ENCODE assay signal across 20 cellular contexts in the genomic region with DNA sequence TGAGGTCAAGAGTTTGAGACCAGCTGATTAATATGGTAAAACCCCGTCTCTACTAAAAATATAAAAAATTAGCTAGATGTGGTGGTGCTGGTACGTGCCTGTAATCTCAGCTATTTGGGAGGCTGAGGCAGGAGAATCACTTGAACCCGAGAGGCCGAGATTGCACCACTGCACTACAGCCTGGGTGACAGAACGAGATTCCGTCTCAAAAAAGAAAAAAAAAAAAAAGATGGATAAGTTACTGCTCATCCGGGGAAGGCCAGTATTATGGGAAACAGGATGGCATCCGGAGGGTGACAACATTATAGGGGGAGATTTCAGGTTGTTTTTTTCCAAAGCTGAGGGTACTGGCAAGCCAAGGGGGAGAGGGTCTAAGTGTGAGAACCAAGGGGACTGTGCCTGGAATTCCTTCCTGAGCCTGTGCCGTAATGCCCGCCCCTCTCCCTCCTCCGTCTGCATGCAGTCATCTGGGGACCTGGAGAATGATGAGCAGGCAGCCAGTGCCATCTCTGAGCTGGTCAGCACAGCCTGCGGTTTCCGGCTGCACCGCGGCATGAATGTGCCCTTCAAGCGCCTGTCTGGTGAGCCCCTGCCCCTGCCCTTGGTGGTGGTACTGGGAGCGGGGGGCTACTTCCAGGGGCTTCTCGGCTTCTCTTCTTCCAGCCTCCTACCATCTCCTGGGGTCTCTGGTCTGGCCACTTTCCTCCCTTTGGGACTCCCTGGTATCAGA. TPM values are rescaled to one million over a fixed set of nuclear protein-coding genes. Genes with fewer than 3 reads are reported as not detected.
DNase-seq lines count a peak whose midpoint lies in the region; ATAC-seq and TF ChIP-seq lines count a peak whose summit lies in the region.
"Had no signal": no experiment of that assay in that cellular context is flagged by ENCODE, and none has a peak within 500 bp of the region (broad histone marks: within the 10 kb centered on the region; RNA-seq: fewer than 3 reads in every experiment).

No MANE protein-coding gene starts in this region.

- peak overlapping the region; percentile 87 for H3K27ac Mint-ChIP-seq in CD8-positive, alpha-beta T cell
- H3K27ac Mint-ChIP-seq in activated CD8-positive, alpha-beta T cell treated with anti-CD3 and anti-CD28 coated beads for 36 hours: peak overlapping the region; percentile 42

- CTCF ChIA-PET in CD8-positive, alpha-beta T cell (lab: Charles Lee): interaction anchor here (0.6 to 0.7 kb wide), 3 partner anchors 21 to 102 kb away, joined by 3 to 5 read pairs (median 4); no protein-coding TSS in a partner anchor
- CTCF ChIA-PET in activated CD8-positive, alpha-beta T cell treated with anti-CD3 and anti-CD28 coated beads for 36 hours (lab: Charles Lee): interaction anchor here (0.6 kb wide), 1 partner anchor 21 kb away, joined by 4 read pairs; no protein-coding TSS in a partner anchor

- H3K9me3 ChIP-seq in CD8-positive, alpha-beta T cell (ENCODE audit: low read length): no peaks in the 10 kb centered on the region
- no peaks in the 10 kb centered on the region for H3K9me3 ChIP-seq in mucosa of rectum (ENCODE audit: control insufficient read depth in 2 of 2, low read length in 2 of 2)
- H3K9me3 ChIP-seq: adrenal gland, left lung had no signal

- peaks cover 44% of the 10 kb centered on the region for H3K4me1 ChIP-seq in CD8-positive, alpha-beta T cell (ENCODE audit: insufficient read depth, low read length)
- H3K4me1 ChIP-seq in mucosa of rectum (ENCODE audit: control insufficient read depth in 2 of 2, insufficient read depth in 2 of 2, low read length in 2 of 2): peaks cover 61 to 70% of the 10 kb centered on the region in 2 donors

- intact Hi-C loops in CD8-positive, alpha-beta T cell (cut with DNase I, micrococcal nuclease): no loop called here
- intact Hi-C loops in activated CD8-positive, alpha-beta T cell treated with anti-CD3 and anti-CD28 coated beads for 36 hours (cut with micrococcal nuclease): no loop called here

- no peaks in the 10 kb centered on the region for H3K9me3 Mint-ChIP-seq in CD8-positive, alpha-beta T cell
- H3K9me3 Mint-ChIP-seq in activated CD8-positive, alpha-beta T cell treated with anti-CD3 and anti-CD28 coated beads for 36 hours: no peaks in the 10 kb centered on the region
- H3K9me3 Mint-ChIP-seq: H9 had no signal

- H3K27me3 Mint-ChIP-seq in CD8-positive, alpha-beta T cell (ENCODE audit: low read depth): no peaks in the 10 kb centered on the region
- H3K27me3 Mint-ChIP-seq in activated CD8-positive, alpha-beta T cell treated with anti-CD3 and anti-CD28 coated beads for 36 hours: no peaks in the 10 kb centered on the region

- DNase-seq in AG20443 (ENCODE audit: low spot score) (peak; percentile 1), DMS79 (lab: John Stamatoyannopoulos, UW) (no peak), activated gamma-delta T cell treated with Interleukin-2 at 50 U/mL for 16 hours (no peak), DMS 273 treated with DMSO at 0.1 percent for 48 hours (lab: John Stamatoyannopoulos, UW) (no peak)
- no peak for DNase-seq in CD8-positive, alpha-beta T cell
- DNase-seq in activated CD8-positive, alpha-beta T cell treated with anti-CD3 and anti-CD28 coated beads for 36 hours: no peak
- DNase-seq: activated CD4-positive, alpha-beta T cell treated with anti-CD3 and anti-CD28 coated beads for 1 hour; activated CD8-positive, alpha-beta memory T cell treated with anti-CD3 and anti-CD28 coated beads, Interleukin-2, amount 50 U/mL, for 4 hours; adrenal gland; foreskin melanocyte; H9; left lung; NCI-H2029 treated with DMSO at 0.1 percent for 48 hours; NCI-H748 treated with DMSO at 0.1 percent for 48 hours; T-helper 2 cell had no signal

- no peak for ATAC-seq in CD8-positive, alpha-beta T cell
- no peak for ATAC-seq in activated CD8-positive, alpha-beta T cell treated with anti-CD3 and anti-CD28 coated beads for 36 hours
- ATAC-seq in HG02981 (IDR thresholded peaks at IDR 0.05; ENCODE audit: unreplicated experiment): no peak
- ATAC-seq: left lung had no signal

- H3K9ac ChIP-seq in mucosa of rectum (ENCODE audit: low read depth in 1 of 2, low read length in 2 of 2): no peak overlapping the region

- POLR2A ChIA-PET in CD8-positive, alpha-beta T cell (lab: Charles Lee): interaction anchor here (0.6 kb wide), 2 partner anchors 27 to 282 kb away, joined by 4 to 6 read pairs; no protein-coding TSS in a partner anchor
- POLR2A ChIA-PET in activated CD8-positive, alpha-beta T cell treated with anti-CD3 and anti-CD28 coated beads for 36 hours (lab: Charles Lee): interaction anchor here (1.1 kb wide), 1 partner anchor 9 kb away, joined by 3 read pairs; no protein-coding TSS in a partner anchor

- H3K4me3 ChIP-seq in CD8-positive, alpha-beta T cell (ENCODE audit: low read depth, low read length): no peak overlapping the region
- peak overlapping the region in 1 of 2 donors; percentile 13 for H3K4me3 ChIP-seq in mucosa of rectum (ENCODE audit: low read length in 2 of 2)
- H3K4me3 ChIP-seq: adrenal gland, left lung had no signal

- TF ChIP-seq CTCF in CD8-positive, alpha-beta T cell (IDR thresholded peaks at IDR 0.05): no peak
- no peak for TF ChIP-seq CTCF in activated CD8-positive, alpha-beta T cell treated with anti-CD3 and anti-CD28 coated beads for 36 hours (IDR thresholded peaks at IDR 0.05)

- no peak overlapping the region for H3K4me3 Mint-ChIP-seq in CD8-positive, alpha-beta T cell
- no peak overlapping the region for H3K4me3 Mint-ChIP-seq in activated CD8-positive, alpha-beta T cell treated with anti-CD3 and anti-CD28 coated beads for 36 hours

- H3K27ac ChIP-seq in CD8-positive, alpha-beta T cell (ENCODE audit: low read depth, low read length): no peak overlapping the region
- peak overlapping the region; percentile 96 to 97 for H3K27ac ChIP-seq in mucosa of rectum (ENCODE audit: low read depth in 2 of 2, low read length in 2 of 2)
- H3K27ac ChIP-seq: C4-2B had no signal

- H3K27me3 ChIP-seq in CD8-positive, alpha-beta T cell (ENCODE audit: insufficient read depth, low read length): no peaks in the 10 kb centered on the region
- no peaks in the 10 kb centered on the region for H3K27me3 ChIP-seq in mucosa of rectum (ENCODE audit: control insufficient read depth in 2 of 2, insufficient read depth in 2 of 2, low read length in 2 of 2)
- H3K27me3 ChIP-seq: adrenal gland, left lung had no signal

- H3K4me1 Mint-ChIP-seq in CD8-positive, alpha-beta T cell (ENCODE audit: low read depth): peaks cover 66% of the 10 kb centered on the region
- peaks cover 46% of the 10 kb centered on the region for H3K4me1 Mint-ChIP-seq in activated CD8-positive, alpha-beta T cell treated with anti-CD3 and anti-CD28 coated beads for 36 hours (ENCODE audit: low read depth)

- H3K36me3 Mint-ChIP-seq in CD8-positive, alpha-beta T cell: peaks cover 60% of the 10 kb centered on the region
- H3K36me3 Mint-ChIP-seq in activated CD8-positive, alpha-beta T cell treated with anti-CD3 and anti-CD28 coated beads for 36 hours (ENCODE audit: low read depth): peaks cover 39% of the 10 kb centered on the region

- H3K36me3 ChIP-seq in CD8-positive, alpha-beta T cell (ENCODE audit: insufficient read depth, low read length): peaks cover 13% of the 10 kb centered on the region
- H3K36me3 ChIP-seq in mucosa of rectum (ENCODE audit: control insufficient read depth in 2 of 2, insufficient read depth in 2 of 2, low read length in 2 of 2): peaks cover 20% of the 10 kb centered on the region in 2 donors

RNA-seq across cellular contexts. Expression of gene LAMTOR4, which starts 4.4 kb away (rescaled TPM):
- total RNA-seq in CD8-positive, alpha-beta T cell: 10 to 100 TPM; 68.4 to 83.1 TPM
- total RNA-seq in activated CD8-positive, alpha-beta T cell treated with anti-CD3 and anti-CD28 coated beads for 36 hours: 100 to 1,000 TPM; 108 to 116 TPM

RNA-seq across cellular contexts. Expression of gene TRAPPC14, which starts 5.4 kb away (rescaled TPM):
- total RNA-seq in CD8-positive, alpha-beta T cell: 10 to 100 TPM; 40.6 to 47.1 TPM
- 10 to 100 TPM; 15.7 to 17.4 TPM for total RNA-seq in activated CD8-positive, alpha-beta T cell treated with anti-CD3 and anti-CD28 coated beads for 36 hours

RNA-seq across cellular contexts. Expression of gene GAL3ST4, which starts 15.3 kb away (rescaled TPM):
- total RNA-seq in CD8-positive, alpha-beta T cell: 10 to 100 TPM; 10.2 to 11.5 TPM
- total RNA-seq in activated CD8-positive, alpha-beta T cell treated with anti-CD3 and anti-CD28 coated beads for 36 hours: 1 to 10 TPM; 2.4 to 2.7 TPM

RNA-seq across cellular contexts. Expression of gene GPC2, which starts 24.1 kb away (rescaled TPM):
- total RNA-seq in CD8-positive, alpha-beta T cell: 10 to 100 TPM; 10.5 to 13.3 TPM
- total RNA-seq in activated CD8-positive, alpha-beta T cell treated with anti-CD3 and anti-CD28 coated beads for 36 hours: 1 to 10 TPM; 3.7 to 4.3 TPM

RNA-seq across cellular contexts. Expression of gene STAG3, which starts 24.6 kb away (rescaled TPM):
- total RNA-seq in CD8-positive, alpha-beta T cell: 1 to 10 TPM; 6.3 to 6.6 TPM
- total RNA-seq in activated CD8-positive, alpha-beta T cell treated with anti-CD3 and anti-CD28 coated beads for 36 hours: 10 to 100 TPM; 13.2 to 15.8 TPM
- total RNA-seq: myocyte, renal cortical epithelial cell had no signal
